12 cellular contexts compared by ENCODE assay signal in genomic region chr14:99133563-99134332, GRCh38.
DNase-seq lines count a peak whose midpoint lies in the region; ATAC-seq, FAIRE-seq and TF ChIP-seq lines count a peak whose summit lies in the region.
"Had no signal": no experiment of that assay in that cellular context is flagged by ENCODE, and none has a peak within 500 bp of the region (broad histone marks: within the 10 kb centered on the region; RNA-seq: fewer than 3 reads in every experiment).

No MANE protein-coding gene starts in this region.

- no peak overlapping the region for H3K4me3 Mint-ChIP-seq in activated naive CD8-positive, alpha-beta T cell treated with anti-CD3 and anti-CD28 coated beads, Interleukin-2, amount 10 ng/mL, durations not matched to agents 7 days and 5 days
- no peak overlapping the region for H3K4me3 Mint-ChIP-seq in activated naive CD8-positive, alpha-beta T cell treated with anti-CD3 and anti-CD28 coated beads for 36 hours

- POLR2A ChIA-PET in activated naive CD8-positive, alpha-beta T cell treated with anti-CD3 and anti-CD28 coated beads, Interleukin-2, amount 10 ng/mL, durations not matched to agents 7 days and 5 days (lab: Charles Lee) = no interaction called here

- H3K27ac Mint-ChIP-seq in activated naive CD8-positive, alpha-beta T cell treated with anti-CD3 and anti-CD28 coated beads, Interleukin-2, amount 10 ng/mL, durations not matched to agents 7 days and 5 days = no peak overlapping the region
- no peak overlapping the region for H3K27ac Mint-ChIP-seq in activated naive CD8-positive, alpha-beta T cell treated with anti-CD3 and anti-CD28 coated beads for 36 hours

- peaks cover 15% of the 10 kb centered on the region for H3K4me1 Mint-ChIP-seq in activated naive CD8-positive, alpha-beta T cell treated with anti-CD3 and anti-CD28 coated beads, Interleukin-2, amount 10 ng/mL, durations not matched to agents 7 days and 5 days
- H3K4me1 Mint-ChIP-seq in activated naive CD8-positive, alpha-beta T cell treated with anti-CD3 and anti-CD28 coated beads for 36 hours = peaks cover 20% of the 10 kb centered on the region

- TF ChIP-seq CTCF in D721Med (IDR thresholded peaks at IDR 0.05; ENCODE audit: insufficient read depth, missing control alignments) = no peak

- DNase-seq in activated naive CD8-positive, alpha-beta T cell treated with anti-CD3 and anti-CD28 coated beads, Interleukin-2, amount 10 ng/mL, durations not matched to agents 7 days and 5 days = no peak
- no peak for DNase-seq in activated naive CD8-positive, alpha-beta T cell treated with anti-CD3 and anti-CD28 coated beads for 36 hours
- DNase-seq in mucosa of gallbladder (ENCODE audit: low spot score) (peak; percentile 9), NCI-H2171 treated with DMSO at 0.1 percent for 48 hours (lab: John Stamatoyannopoulos, UW) (no peak), D721Med (ENCODE audit: insufficient read length, low spot score) (no peak), RPMI8226 (no peak)
- DNase-seq: NCI-H446 treated with DMSO at 0.1 percent for 48 hours; stimulated activated CD8-positive, alpha-beta memory T cell treated with anti-CD3 and anti-CD28 coated beads, Interleukin-4, amount 100 ng/mL, for 48 hours; T-helper 9 cell had no signal

- H3K9me3 Mint-ChIP-seq in activated naive CD8-positive, alpha-beta T cell treated with anti-CD3 and anti-CD28 coated beads, Interleukin-2, amount 10 ng/mL, durations not matched to agents 7 days and 5 days = no peaks in the 10 kb centered on the region
- H3K9me3 Mint-ChIP-seq in activated naive CD8-positive, alpha-beta T cell treated with anti-CD3 and anti-CD28 coated beads for 36 hours = no peaks in the 10 kb centered on the region

- no peak for FAIRE-seq in D721Med (lab: Jason Lieb, UNC)

- no peaks in the 10 kb centered on the region for H3K36me3 Mint-ChIP-seq in activated naive CD8-positive, alpha-beta T cell treated with anti-CD3 and anti-CD28 coated beads, Interleukin-2, amount 10 ng/mL, durations not matched to agents 7 days and 5 days
- peaks cover 1% of the 10 kb centered on the region for H3K36me3 Mint-ChIP-seq in activated naive CD8-positive, alpha-beta T cell treated with anti-CD3 and anti-CD28 coated beads for 36 hours

- peak; percentile 3 for ATAC-seq in activated naive CD8-positive, alpha-beta T cell treated with anti-CD3 and anti-CD28 coated beads, Interleukin-2, amount 10 ng/mL, durations not matched to agents 7 days and 5 days (ENCODE audit: low read depth)
- ATAC-seq in esophagus mucosa (peak; percentile 37), GM18498 (IDR thresholded peaks at IDR 0.05; ENCODE audit: unreplicated experiment) (no peak)
- ATAC-seq: Panc1 had no signal

- H3K27me3 Mint-ChIP-seq in activated naive CD8-positive, alpha-beta T cell treated with anti-CD3 and anti-CD28 coated beads, Interleukin-2, amount 10 ng/mL, durations not matched to agents 7 days and 5 days = no peaks in the 10 kb centered on the region
- H3K27me3 Mint-ChIP-seq in activated naive CD8-positive, alpha-beta T cell treated with anti-CD3 and anti-CD28 coated beads for 36 hours = no peaks in the 10 kb centered on the region
